9 cellular contexts compared by ENCODE assay signal in the genomic region with DNA sequence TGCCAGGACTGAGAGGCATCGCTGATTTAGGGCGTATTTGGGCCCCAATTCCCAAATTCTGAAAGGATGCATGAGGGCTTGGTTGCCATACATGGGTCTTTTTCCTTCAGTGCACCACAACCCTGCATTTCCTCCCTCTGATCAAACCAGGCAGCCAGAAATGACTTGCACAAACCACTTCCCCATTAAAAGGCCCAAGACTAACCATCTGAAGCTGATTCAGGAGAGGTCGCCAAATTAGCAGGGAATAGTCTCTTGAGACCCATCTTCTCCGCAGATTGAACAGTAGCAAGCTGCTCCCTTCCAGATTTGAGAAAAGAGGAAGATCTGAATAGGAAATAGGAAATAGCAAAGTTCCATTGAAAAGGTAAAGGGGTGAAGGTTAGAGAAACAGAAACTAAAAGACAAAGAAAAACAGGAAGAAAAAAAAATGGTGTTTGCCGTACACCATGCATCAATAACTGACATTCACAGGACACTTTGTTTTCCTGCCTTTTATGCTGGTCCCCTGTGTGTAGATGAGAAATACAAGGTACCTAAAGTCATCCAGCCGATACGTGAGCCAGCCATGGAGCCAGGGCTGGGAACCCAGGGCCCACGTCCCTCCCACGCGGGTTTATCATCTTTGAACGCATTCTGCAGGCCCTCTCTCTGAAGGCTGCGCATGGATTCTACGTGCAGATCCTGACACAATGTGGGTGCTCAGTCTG.
DNase-seq lines count a peak whose midpoint lies in the region; ATAC-seq and FAIRE-seq lines count a peak whose summit lies in the region.
"Had no signal": no experiment of that assay in that cellular context is flagged by ENCODE, and none has a peak within 500 bp of the region (broad histone marks: within the 10 kb centered on the region; RNA-seq: fewer than 3 reads in every experiment).

No MANE protein-coding gene starts in this region.

- peaks cover 1% of the 10 kb centered on the region for H3K27me3 Mint-ChIP-seq in activated T-helper 17 cell treated with anti-CD3 and anti-CD28 coated beads, Interleukin-2, amount 50 U/mL, for 72 hours

- FAIRE-seq in RCC 7860 (lab: Jason Lieb, UNC) = no peak
- FAIRE-seq: TTC549 had no signal

- peaks cover 3 to 12% (median 7%) of the 10 kb centered on the region in 3 donors for H3K4me1 ChIP-seq in skeletal muscle tissue (ENCODE audit: control insufficient read depth in 3 of 3, insufficient read depth in 3 of 3, low read length in 3 of 3)

- no peaks in the 10 kb centered on the region for H3K9me3 Mint-ChIP-seq in activated T-helper 17 cell treated with anti-CD3 and anti-CD28 coated beads, Interleukin-2, amount 50 U/mL, for 72 hours

- H3K27ac ChIP-seq in skeletal muscle tissue (ENCODE audit: low read depth, low read length) = peak overlapping the region; percentile 57

- H3K27me3 ChIP-seq in skeletal muscle tissue (ENCODE audit: control insufficient read depth in 3 of 3, insufficient read depth in 3 of 3, low read length in 3 of 3) = no peaks in the 10 kb centered on the region

- peak; percentile 80 for ATAC-seq in HG03342 (IDR thresholded peaks at IDR 0.05; ENCODE audit: unreplicated experiment)
- peak; percentile 23 for ATAC-seq in activated T-helper 17 cell treated with anti-CD3 and anti-CD28 coated beads, Interleukin-2, amount 50 U/mL, for 72 hours (replicated peaks)

- no peaks in the 10 kb centered on the region for H3K9me3 ChIP-seq in skeletal muscle tissue (ENCODE audit: control insufficient read depth in 3 of 3, low read length in 3 of 3)

- H3K4me1 Mint-ChIP-seq in activated T-helper 17 cell treated with anti-CD3 and anti-CD28 coated beads, Interleukin-2, amount 50 U/mL, for 72 hours = peaks cover 7% of the 10 kb centered on the region

- no peak overlapping the region for H3K4me3 ChIP-seq in skeletal muscle tissue (ENCODE audit: low read length in 3 of 3)

- H3K36me3 ChIP-seq in skeletal muscle tissue (ENCODE audit: control insufficient read depth in 3 of 3, insufficient read depth in 3 of 3, low read length in 3 of 3) = no peaks in the 10 kb centered on the region

- H3K27ac Mint-ChIP-seq in activated T-helper 17 cell treated with anti-CD3 and anti-CD28 coated beads, Interleukin-2, amount 50 U/mL, for 72 hours = peak overlapping the region; percentile 40

- H3K4me3 Mint-ChIP-seq in activated T-helper 17 cell treated with anti-CD3 and anti-CD28 coated beads, Interleukin-2, amount 50 U/mL, for 72 hours = peak overlapping the region; percentile 56

- DNase-seq in stimulated activated CD4-positive, alpha-beta T cell treated with anti-CD3 and anti-CD28 coated beads, Interleukin-15, amount 100 ng/mL, for 24 hours = peak; percentile 13
- DNase-seq in stimulated activated CD4-positive, alpha-beta T cell treated with anti-CD3 and anti-CD28 coated beads, Interleukin-1b, Interleukin-23, amount 100 ng/mL, for 48 hours = no peak
- DNase-seq in RCC 7860 (ENCODE audit: low spot score) = no peak
- DNase-seq in AG08396 (ENCODE audit: low spot score) = no peak
- no peak for DNase-seq in EL

- H3K9ac ChIP-seq in skeletal muscle tissue (ENCODE audit: low read depth in 1 of 3, low read length in 3 of 3) = no peak overlapping the region

- no peaks in the 10 kb centered on the region for H3K36me3 Mint-ChIP-seq in activated T-helper 17 cell treated with anti-CD3 and anti-CD28 coated beads, Interleukin-2, amount 50 U/mL, for 72 hours (ENCODE audit: low read depth)
